In the genomic region with DNA sequence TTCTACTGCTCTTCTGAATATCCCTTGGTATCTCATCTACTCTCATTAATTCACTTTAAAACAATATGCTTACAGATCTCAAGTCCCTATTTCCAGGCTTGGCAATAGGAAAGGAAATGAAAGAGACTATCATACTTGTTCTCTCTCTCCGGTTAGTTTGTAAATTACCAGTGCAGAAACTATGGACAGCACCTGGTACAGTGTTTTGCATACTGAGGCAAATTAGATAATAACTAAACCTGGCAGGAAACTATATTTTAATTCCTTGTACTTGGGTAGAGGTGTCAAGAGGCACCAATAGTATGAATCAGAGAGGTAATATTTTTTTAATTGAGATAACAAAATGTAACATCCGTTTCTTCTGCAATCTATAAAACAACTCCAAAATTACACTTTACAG, we compare ENCODE assay signal across 26 cellular contexts.
"Had no signal": no experiment of that assay in that cellular context is flagged by ENCODE, and none has a peak within 500 bp of the region (broad histone marks: within the 10 kb centered on the region; RNA-seq: fewer than 3 reads in every experiment).

No MANE protein-coding gene starts in this region.

- DNase-seq: activated CD4-positive, alpha-beta memory T cell treated with anti-CD3 and anti-CD28 coated beads for 36 hours; activated CD4-positive, alpha-beta T cell treated with anti-CD3 and anti-CD28 coated beads, Interleukin-2, amount 10 ng/mL, durations not matched to agents 24 days and 14 days; activated CD4-positive, CD25-positive, alpha-beta regulatory T cell treated with anti-CD3 and anti-CD28 coated beads, Interleukin-2, amount 50 U/mL, for 72 hours; activated CD8-positive, alpha-beta memory T cell treated with anti-CD3 and anti-CD28 coated beads, Interleukin-2, amount 50 U/mL, for 4 hours; activated effector memory CD4-positive, alpha-beta T cell treated with anti-CD3 and anti-CD28 coated beads, Interleukin-2, amount 50 U/mL, for 16 hours; activated naive CD4-positive, alpha-beta T cell treated with anti-CD3 and anti-CD28 coated beads for 36 hours; activated naive CD8-positive, alpha-beta T cell treated with anti-CD3 and anti-CD28 coated beads for 36 hours; activated T-cell treated with anti-CD3 and anti-CD28 coated beads, Interleukin-2, amount 50 U/mL, for 1 hour; adrenal gland; aorta; body of pancreas; effector CD8-positive, alpha-beta T cell; glutamatergic neuron; left lung; lower lobe of right lung; mesenchymal stem cell; natural killer cell; occipital lobe; stimulated activated CD4-positive, alpha-beta T cell treated with anti-CD3 and anti-CD28 coated beads, Interleukin-1b, Interleukin-23, amount 100 ng/mL, for 48 hours; stimulated activated CD4-positive, alpha-beta T cell treated with anti-CD3 and anti-CD28 coated beads, Interleukin-4, amount 100 ng/mL, for 4 hours; stimulated activated CD8-positive, alpha-beta memory T cell treated with anti-CD3 and anti-CD28 coated beads, Interleukin-4, amount 100 ng/mL, for 48 hours; stomach; thyroid gland; upper lobe of left lung; WERI-Rb-1 had no signal

- ATAC-seq: body of pancreas; left lung; lower lobe of right lung; natural killer cell; stimulated activated memory B cell treated with anti-CD40 and anti-IgM and Interleukin-4, amounts not matched to agents 10 μg/mL and 1 μg/mL and 100 μg/mL, for 72 hours had no signal
